Comparison of ENCODE assay signal across 1 cellular context in genomic region chr6:11201015-11201414, GRCh38.
TF ChIP-seq lines count a peak whose summit lies in the region.

No MANE protein-coding gene starts in this region.

TF ChIP-seq in IMR-90, 13 proteins besides CTCF, POLR2A, EP300 and RAD21 (continued from another document):
- TF ChIP-seq USF2 (IDR thresholded peaks at IDR 0.05; ENCODE audit: low read depth, low read length) (no peak), RFX5 (IDR thresholded peaks at IDR 0.05; ENCODE audit: low read depth, low read length) (no peak), ELK1 (IDR thresholded peaks at IDR 0.05; ENCODE audit: borderline replicate concordance, low read depth, low read length) (no peak), CHD1 (IDR thresholded peaks at IDR 0.05; ENCODE audit: low read depth, low read length) (no peak), FOS (IDR thresholded peaks at IDR 0.05; ENCODE audit: low read depth, low read length) (no peak), CEBPB (IDR thresholded peaks at IDR 0.05; ENCODE audit: low read depth, low read length) (no peak), MXI1 (IDR thresholded peaks at IDR 0.05; ENCODE audit: borderline replicate concordance, low read depth, low read length) (no peak)
TF ChIP-seq in IMR-90: peak in this region for 0.
